Comparison of ENCODE assay signal across 15 cellular contexts in genomic region chr19:2630352-2631001, GRCh38.
DNase-seq lines count a peak whose midpoint lies in the region; ATAC-seq, FAIRE-seq and TF ChIP-seq lines count a peak whose summit lies in the region.
"Had no signal": no experiment of that assay in that cellular context is flagged by ENCODE, and none has a peak within 500 bp of the region (broad histone marks: within the 10 kb centered on the region; RNA-seq: fewer than 3 reads in every experiment).

No MANE protein-coding gene starts in this region.

- no peaks in the 10 kb centered on the region for H3K27me3 Mint-ChIP-seq in naive thymus-derived CD4-positive, alpha-beta T cell
- H3K27me3 Mint-ChIP-seq: stimulated activated naive CD8-positive, alpha-beta T cell treated with anti-CD3 and anti-CD28 coated beads, Interleukin-15, amount 100 ng/mL, for 72 hours had no signal

- peaks cover 0 to 6% (median 4%) of the 10 kb centered on the region in 3 experiments for H3K9me3 ChIP-seq in naive thymus-derived CD4-positive, alpha-beta T cell (ENCODE audit: control insufficient read depth in 2 of 3, low read length in 3 of 3)
- no peaks in the 10 kb centered on the region for H3K9me3 ChIP-seq in testis
- H3K9me3 ChIP-seq: BE2C had no signal

- H3K27me3 ChIP-seq in HL-60 (ENCODE audit: insufficient read depth, poor library complexity, severe bottlenecking) (no peaks in the 10 kb centered on the region), testis (no peaks in the 10 kb centered on the region)
- H3K27me3 ChIP-seq in naive thymus-derived CD4-positive, alpha-beta T cell (ENCODE audit: control insufficient read depth in 2 of 2, insufficient read depth in 2 of 2, low read length in 2 of 2), result no peaks in the 10 kb centered on the region
- H3K27me3 ChIP-seq: BE2C had no signal

- H3K4me1 ChIP-seq in naive thymus-derived CD4-positive, alpha-beta T cell (ENCODE audit: control insufficient read depth in 2 of 2, insufficient read depth in 2 of 2, low read length in 2 of 2), result peaks cover 15 to 25% of the 10 kb centered on the region in 2 donors
- H3K4me1 ChIP-seq in testis, result peaks cover 35% of the 10 kb centered on the region
- H3K4me1 ChIP-seq: BE2C had no signal

- no peak for FAIRE-seq in D721Med (lab: Jason Lieb, UNC)
- FAIRE-seq: TTC549 had no signal

- H3K4me3 ChIP-seq in HL-60 (replicated peaks; ENCODE audit: insufficient read depth, low read length), result no peak overlapping the region
- no peak overlapping the region for H3K4me3 ChIP-seq in naive thymus-derived CD4-positive, alpha-beta T cell (ENCODE audit: low read length)
- H3K4me3 ChIP-seq in testis, result no peak overlapping the region
- H3K4me3 ChIP-seq: GM23338 had no signal

- no peak for TF ChIP-seq CTCF in HL-60 (IDR thresholded peaks at IDR 0.05; ENCODE audit: insufficient read depth, low read length)
- TF ChIP-seq CTCF in testis (IDR thresholded peaks at IDR 0.05), result no peak
- TF ChIP-seq CTCF in D721Med (IDR thresholded peaks at IDR 0.05; ENCODE audit: insufficient read depth, missing control alignments), result no peak

- no peak for ATAC-seq in naive thymus-derived CD4-positive, alpha-beta T cell
- ATAC-seq: activated CD8-positive, alpha-beta T cell treated with anti-CD3 and anti-CD28 coated beads, Interleukin-2, amount 10 ng/mL, durations not matched to agents 7 days and 5 days; GM23338; stimulated activated naive CD8-positive, alpha-beta T cell treated with anti-CD3 and anti-CD28 coated beads, Interleukin-15, amount 100 ng/mL, for 72 hours had no signal

- POLR2A ChIA-PET in naive thymus-derived CD4-positive, alpha-beta T cell (lab: Charles Lee), result interaction anchor here (0.6 to 5.6 kb wide), 6 partner anchors 12 to 729 kb away, joined by 3 to 65 read pairs (median 4); partner anchors contain the start of gene GADD45B

- DNase-seq in HL-60 (ENCODE audit: low read depth in 1 of 2, low spot score in 1 of 2), result no peak
- no peak for DNase-seq in naive thymus-derived CD4-positive, alpha-beta T cell
- no peak for DNase-seq in testis
- DNase-seq in D721Med (ENCODE audit: insufficient read length, low spot score), result no peak
- no peak for DNase-seq in HuH-7 (ENCODE audit: low spot score)
- DNase-seq in cerebellar nuclear complex (lab: John Stamatoyannopoulos, UW), result no peak
- DNase-seq: activated CD8-positive, alpha-beta T cell treated with anti-CD3 and anti-CD28 coated beads, Interleukin-2, amount 10 ng/mL, durations not matched to agents 7 days and 5 days; BE2C; midbrain; NCI-H446 treated with DMSO at 0.1 percent for 48 hours; stimulated activated CD4-positive, alpha-beta T cell treated with anti-CD3 and anti-CD28 coated beads, Interleukin-12 subunit alpha, Interleukin-12 subunit beta, amount 100 ng/mL, for 4 hours; stimulated activated naive CD8-positive, alpha-beta T cell treated with anti-CD3 and anti-CD28 coated beads, Interleukin-15, amount 100 ng/mL, for 72 hours had no signal

- 88 to 94% methylated on average over 6 of the region's 6 CpGs for WGBS in testis, 2 donors

- H3K27ac Mint-ChIP-seq in naive thymus-derived CD4-positive, alpha-beta T cell, result peak overlapping the region in 7 of 9 donors; percentile 80 to 95 (median 85)
- H3K27ac Mint-ChIP-seq: GM23338 had no signal

- intact Hi-C loops in naive thymus-derived CD4-positive, alpha-beta T cell (cut with micrococcal nuclease), result no loop called here
- intact Hi-C loops in testis (cut with DNase I; ENCODE audit: low total_unique reads), result no loop called here

- peaks cover 13 to 57% (median 44%) of the 10 kb centered on the region in 7 donors for H3K4me1 Mint-ChIP-seq in naive thymus-derived CD4-positive, alpha-beta T cell
- H3K4me1 Mint-ChIP-seq: GM23338 had no signal

- CTCF ChIA-PET in naive thymus-derived CD4-positive, alpha-beta T cell (lab: Charles Lee), result interaction anchor here (1.1 to 4.7 kb wide), 4 partner anchors 11 to 155 kb away, joined by 3 to 39 read pairs (median 5); partner anchors contain the start of gene GADD45B

- H3K9me3 Mint-ChIP-seq in naive thymus-derived CD4-positive, alpha-beta T cell, result peaks cover 0 to 16% (median 4%) of the 10 kb centered on the region in 11 donors

- H3K27ac ChIP-seq in HL-60 (replicated peaks) (peak overlapping the region; percentile 82), cingulate gyrus (ENCODE audit: low read depth, low read length) (peak overlapping the region; percentile 30), testis (peak overlapping the region; percentile 39 to 60)
- H3K27ac ChIP-seq in naive thymus-derived CD4-positive, alpha-beta T cell (ENCODE audit: low read depth, low read length), result no peak overlapping the region

- peak overlapping the region in 4 of 10 donors; percentile 37 to 69 (median 48) for H3K4me3 Mint-ChIP-seq in naive thymus-derived CD4-positive, alpha-beta T cell
- H3K4me3 Mint-ChIP-seq: activated CD8-positive, alpha-beta T cell treated with anti-CD3 and anti-CD28 coated beads, Interleukin-2, amount 10 ng/mL, durations not matched to agents 7 days and 5 days; GM23338; stimulated activated naive CD8-positive, alpha-beta T cell treated with anti-CD3 and anti-CD28 coated beads, Interleukin-15, amount 100 ng/mL, for 72 hours had no signal

- TF ChIP-seq POLR2A in testis (IDR thresholded peaks at IDR 0.05), result no peak

- no peaks in the 10 kb centered on the region for H3K36me3 ChIP-seq in naive thymus-derived CD4-positive, alpha-beta T cell (ENCODE audit: control insufficient read depth in 2 of 3, insufficient read depth in 3 of 3, low read length in 3 of 3)
- no peaks in the 10 kb centered on the region for H3K36me3 ChIP-seq in testis (ENCODE audit: low read depth, missing control alignments)
- H3K36me3 ChIP-seq: BE2C had no signal

- peaks cover 0 to 15% (median 5%) of the 10 kb centered on the region in 5 donors for H3K36me3 Mint-ChIP-seq in naive thymus-derived CD4-positive, alpha-beta T cell
